Comparison of ENCODE assay signal across 22 cellular contexts in the genomic region with DNA sequence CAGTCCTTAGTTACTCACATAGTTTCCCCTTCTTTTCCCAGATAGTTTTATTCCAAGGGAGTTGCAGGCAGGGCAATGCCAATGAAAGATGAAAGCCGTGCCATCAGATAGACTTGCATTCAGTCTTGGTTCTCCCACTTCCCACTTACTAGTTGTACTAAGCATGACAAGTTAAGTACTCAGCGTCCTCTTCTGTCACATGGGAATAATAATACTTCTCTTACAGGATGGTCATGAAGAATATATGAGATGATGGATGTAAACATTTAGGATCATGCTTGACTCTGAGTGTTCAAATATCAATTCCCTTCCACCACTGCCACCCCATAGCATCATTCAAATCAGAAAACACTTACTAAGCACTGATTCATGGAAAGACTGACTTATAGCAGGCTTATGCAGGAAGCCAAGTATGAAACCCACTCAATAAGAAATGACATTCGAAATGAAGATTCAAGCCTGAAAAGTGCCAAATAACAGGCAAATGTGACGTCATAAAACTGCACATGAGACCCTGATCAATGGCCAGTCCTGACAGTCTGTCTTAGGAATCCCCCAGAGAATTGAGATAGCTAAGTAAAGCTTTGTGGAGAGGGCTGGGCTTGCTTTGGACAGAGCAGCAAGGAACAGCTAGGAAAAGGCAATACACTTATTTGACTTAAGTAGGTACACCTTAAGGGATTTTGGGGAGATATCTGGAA. TPM values are rescaled to one million over a fixed set of nuclear protein-coding genes. Genes with fewer than 3 reads are reported as not detected.
A peak's percentile ranks its signal among the peaks of the same experiment; 100 is the strongest.
DNase-seq lines count a peak whose midpoint lies in the region; ATAC-seq, FAIRE-seq and TF ChIP-seq lines count a peak whose summit lies in the region.
"Had no signal": no experiment of that assay in that cellular context is flagged by ENCODE, and none has a peak within 500 bp of the region (broad histone marks: within the 10 kb centered on the region; RNA-seq: fewer than 3 reads in every experiment).

No MANE protein-coding gene starts in this region.

- no peaks in the 10 kb centered on the region for H3K9me3 Mint-ChIP-seq in activated T-helper 17 cell treated with anti-CD3 and anti-CD28 coated beads, Interleukin-2, amount 50 U/mL, for 72 hours
- no peaks in the 10 kb centered on the region for H3K9me3 Mint-ChIP-seq in progenitor cell of endocrine pancreas (ENCODE audit: low read depth)
- no peaks in the 10 kb centered on the region for H3K9me3 Mint-ChIP-seq in activated CD8-positive, alpha-beta memory T cell treated with anti-CD3 and anti-CD28 coated beads, Interleukin-2, amount 10 ng/mL, durations not matched to agents 7 days and 5 days (ENCODE audit: low read depth)
- H3K9me3 Mint-ChIP-seq: activated naive CD8-positive, alpha-beta T cell treated with anti-CD3 and anti-CD28 coated beads, Interleukin-2, amount 10 ng/mL, durations not matched to agents 7 days and 5 days; activated T-cell treated with anti-CD3 and anti-CD28 coated beads, Interleukin-2, amount 50 U/mL, for 4 hours; natural killer cell treated with Interleukin-12 subunit alpha and Interleukin-12 subunit beta and Interleukin-15 and Interleukin-18, amount 100 ng/mL, for 72 hours had no signal

- H3K27ac ChIP-seq in DND-41 (ENCODE audit: low read length) (peak overlapping the region; percentile 85), kidney (ENCODE audit: low read depth in 2 of 2, low read length in 2 of 2) (peak overlapping the region; percentile 90 to 91)
- H3K27ac ChIP-seq: cardiac muscle cell, heart left ventricle, HL-60 had no signal

- H3K27me3 ChIP-seq in DND-41 (ENCODE audit: insufficient read depth, low read length, poor library complexity), result no peaks in the 10 kb centered on the region
- H3K27me3 ChIP-seq: cardiac muscle cell, heart left ventricle, tibial nerve had no signal

- intact Hi-C loops in kidney (cut with DNase I) (no loop called here), mucosa of descending colon (cut with DNase I, micrococcal nuclease) (no loop called here)

- H3K27me3 Mint-ChIP-seq in activated T-helper 17 cell treated with anti-CD3 and anti-CD28 coated beads, Interleukin-2, amount 50 U/mL, for 72 hours, result peaks cover 36% of the 10 kb centered on the region
- H3K27me3 Mint-ChIP-seq in progenitor cell of endocrine pancreas, result no peaks in the 10 kb centered on the region
- peaks cover 9% of the 10 kb centered on the region for H3K27me3 Mint-ChIP-seq in activated CD8-positive, alpha-beta memory T cell treated with anti-CD3 and anti-CD28 coated beads, Interleukin-2, amount 10 ng/mL, durations not matched to agents 7 days and 5 days

- TF ChIP-seq CTCF in DND-41 (IDR thresholded peaks at IDR 0.05; ENCODE audit: borderline replicate concordance, extremely low read depth, low read length, poor library complexity, severe bottlenecking), result no peak
- TF ChIP-seq CTCF in kidney (IDR thresholded peaks at IDR 0.05; ENCODE audit: borderline replicate concordance, extremely low read depth, insufficient read depth), result no peak
- TF ChIP-seq CTCF in progenitor cell of endocrine pancreas (IDR thresholded peaks at IDR 0.05; ENCODE audit: unreplicated experiment), result no peak
- no peak for TF ChIP-seq CTCF in mucosa of descending colon (IDR thresholded peaks at IDR 0.05)

- no peaks in the 10 kb centered on the region for H3K4me1 Mint-ChIP-seq in activated T-helper 17 cell treated with anti-CD3 and anti-CD28 coated beads, Interleukin-2, amount 50 U/mL, for 72 hours
- H3K4me1 Mint-ChIP-seq in progenitor cell of endocrine pancreas (ENCODE audit: low read depth), result peaks cover 24% of the 10 kb centered on the region
- no peaks in the 10 kb centered on the region for H3K4me1 Mint-ChIP-seq in activated CD8-positive, alpha-beta memory T cell treated with anti-CD3 and anti-CD28 coated beads, Interleukin-2, amount 10 ng/mL, durations not matched to agents 7 days and 5 days
- H3K4me1 Mint-ChIP-seq: immature natural killer cell, memory B cell had no signal

- no peak overlapping the region for H3K27ac Mint-ChIP-seq in activated T-helper 17 cell treated with anti-CD3 and anti-CD28 coated beads, Interleukin-2, amount 50 U/mL, for 72 hours
- H3K27ac Mint-ChIP-seq in progenitor cell of endocrine pancreas, result peak overlapping the region; percentile 9
- H3K27ac Mint-ChIP-seq in activated CD8-positive, alpha-beta memory T cell treated with anti-CD3 and anti-CD28 coated beads, Interleukin-2, amount 10 ng/mL, durations not matched to agents 7 days and 5 days, result no peak overlapping the region
- H3K27ac Mint-ChIP-seq: activated CD4-positive, alpha-beta memory T cell treated with anti-CD3 and anti-CD28 coated beads for 36 hours; activated naive CD8-positive, alpha-beta T cell treated with anti-CD3 and anti-CD28 coated beads, Interleukin-2, amount 10 ng/mL, durations not matched to agents 7 days and 5 days; immature natural killer cell; memory B cell; natural killer cell treated with Interleukin-12 subunit alpha and Interleukin-12 subunit beta and Interleukin-15 and Interleukin-18, amount 100 ng/mL, for 72 hours had no signal

- CTCF ChIA-PET in activated CD8-positive, alpha-beta memory T cell treated with anti-CD3 and anti-CD28 coated beads, Interleukin-2, amount 10 ng/mL, durations not matched to agents 7 days and 5 days (lab: Charles Lee), result no interaction called here

- H3K4me3 ChIP-seq in DND-41 (ENCODE audit: low read depth in 1 of 2, low read length in 2 of 2) (no peak overlapping the region; a peak in 1 of 4 replicates), kidney (ENCODE audit: low read length in 2 of 2) (no peak overlapping the region), mucosa of descending colon (no peak overlapping the region)
- H3K4me3 ChIP-seq: cardiac muscle cell, heart left ventricle, tibial nerve had no signal

- H3K9ac ChIP-seq in DND-41 (ENCODE audit: low read depth, low read length), result peak overlapping the region; percentile 48; the same call in 1 of the 2 replicates
- H3K9ac ChIP-seq in kidney (ENCODE audit: low read length in 2 of 2), result no peak overlapping the region

- peaks cover 82% of the 10 kb centered on the region for H3K4me1 ChIP-seq in DND-41 (ENCODE audit: insufficient read depth, low read length)
- peaks cover 18 to 22% of the 10 kb centered on the region in 2 donors for H3K4me1 ChIP-seq in kidney (ENCODE audit: control insufficient read depth in 1 of 2, insufficient read depth in 1 of 2, low read depth in 1 of 2, low read length in 2 of 2)
- H3K4me1 ChIP-seq in mucosa of descending colon (ENCODE audit: low read depth), result no peaks in the 10 kb centered on the region

- H3K4me2 ChIP-seq in DND-41 (ENCODE audit: insufficient read depth, low read length), result peak overlapping the region; percentile 58

- H4K20me1 ChIP-seq in DND-41 (ENCODE audit: insufficient read depth, low read length), result no peaks in the 10 kb centered on the region

- H3K4me3 Mint-ChIP-seq in activated T-helper 17 cell treated with anti-CD3 and anti-CD28 coated beads, Interleukin-2, amount 50 U/mL, for 72 hours, result no peak overlapping the region
- H3K4me3 Mint-ChIP-seq in progenitor cell of endocrine pancreas (ENCODE audit: low read depth), result no peak overlapping the region
- no peak overlapping the region for H3K4me3 Mint-ChIP-seq in activated CD8-positive, alpha-beta memory T cell treated with anti-CD3 and anti-CD28 coated beads, Interleukin-2, amount 10 ng/mL, durations not matched to agents 7 days and 5 days
- H3K4me3 Mint-ChIP-seq: activated CD4-positive, alpha-beta memory T cell treated with anti-CD3 and anti-CD28 coated beads for 36 hours; activated naive CD8-positive, alpha-beta T cell treated with anti-CD3 and anti-CD28 coated beads, Interleukin-2, amount 10 ng/mL, durations not matched to agents 7 days and 5 days; activated T-cell treated with anti-CD3 and anti-CD28 coated beads, Interleukin-2, amount 50 U/mL, for 4 hours; immature natural killer cell; memory B cell; natural killer cell treated with Interleukin-12 subunit alpha and Interleukin-12 subunit beta and Interleukin-15 and Interleukin-18, amount 100 ng/mL, for 72 hours had no signal

- ATAC-seq in DND-41 (ENCODE audit: insufficient read depth, low read depth), result no peak
- ATAC-seq in activated T-helper 17 cell treated with anti-CD3 and anti-CD28 coated beads, Interleukin-2, amount 50 U/mL, for 72 hours (replicated peaks), result peak; percentile 34
- no peak for ATAC-seq in mucosa of descending colon
- no peak for ATAC-seq in activated CD8-positive, alpha-beta memory T cell treated with anti-CD3 and anti-CD28 coated beads, Interleukin-2, amount 10 ng/mL, durations not matched to agents 7 days and 5 days
- ATAC-seq: activated T-cell treated with anti-CD3 and anti-CD28 coated beads, Interleukin-2, amount 50 U/mL, for 4 hours; natural killer cell treated with Interleukin-12 subunit alpha and Interleukin-12 subunit beta and Interleukin-15 and Interleukin-18, amount 100 ng/mL, for 72 hours had no signal

- DNase-seq in DND-41 (no peak), kidney (no peak), progenitor cell of endocrine pancreas (ENCODE audit: low spot score, unreplicated experiment) (no peak), dermis blood vessel endothelial cell (no peak), mucosa of descending colon (no peak), NCI-H524 treated with DMSO at 0.1 percent for 48 hours (lab: John Stamatoyannopoulos, UW) (no peak)
- DNase-seq in activated CD8-positive, alpha-beta memory T cell treated with anti-CD3 and anti-CD28 coated beads, Interleukin-2, amount 10 ng/mL, durations not matched to agents 7 days and 5 days, result no peak
- DNase-seq: activated CD4-positive, alpha-beta memory T cell treated with anti-CD3 and anti-CD28 coated beads for 36 hours; activated naive CD8-positive, alpha-beta T cell treated with anti-CD3 and anti-CD28 coated beads, Interleukin-2, amount 10 ng/mL, durations not matched to agents 7 days and 5 days; activated T-cell treated with anti-CD3 and anti-CD28 coated beads, Interleukin-2, amount 50 U/mL, for 4 hours; heart left ventricle; immature natural killer cell; KG1; NCI-H1092 treated with DMSO at 0.1 percent for 48 hours; NCI-H526; stimulated activated CD4-positive, alpha-beta T cell treated with anti-CD3 and anti-CD28 coated beads, Interleukin-12 subunit alpha, Interleukin-12 subunit beta, amount 100 ng/mL, for 4 hours had no signal

- H3K79me2 ChIP-seq in DND-41 (ENCODE audit: insufficient read depth, low read length), result peaks cover 8% of the 10 kb centered on the region; the same call in 1 of the 2 replicates

- no peaks in the 10 kb centered on the region for H3K9me3 ChIP-seq in DND-41 (ENCODE audit: insufficient read depth, low read length, severe bottlenecking)
- H3K9me3 ChIP-seq in kidney (ENCODE audit: control insufficient read depth in 1 of 2, low read length in 2 of 2), result no peaks in the 10 kb centered on the region
- no peaks in the 10 kb centered on the region for H3K9me3 ChIP-seq in mucosa of descending colon
- H3K9me3 ChIP-seq: tibial nerve had no signal

- no peak overlapping the region for H2AFZ ChIP-seq in DND-41 (ENCODE audit: low read depth, low read length)

- H3K36me3 Mint-ChIP-seq in activated T-helper 17 cell treated with anti-CD3 and anti-CD28 coated beads, Interleukin-2, amount 50 U/mL, for 72 hours (ENCODE audit: low read depth), result no peaks in the 10 kb centered on the region
- no peaks in the 10 kb centered on the region for H3K36me3 Mint-ChIP-seq in progenitor cell of endocrine pancreas (ENCODE audit: insufficient read depth)
- no peaks in the 10 kb centered on the region for H3K36me3 Mint-ChIP-seq in activated CD8-positive, alpha-beta memory T cell treated with anti-CD3 and anti-CD28 coated beads, Interleukin-2, amount 10 ng/mL, durations not matched to agents 7 days and 5 days
- H3K36me3 Mint-ChIP-seq: activated CD4-positive, alpha-beta memory T cell treated with anti-CD3 and anti-CD28 coated beads for 36 hours; activated naive CD8-positive, alpha-beta T cell treated with anti-CD3 and anti-CD28 coated beads, Interleukin-2, amount 10 ng/mL, durations not matched to agents 7 days and 5 days; immature natural killer cell; natural killer cell treated with Interleukin-12 subunit alpha and Interleukin-12 subunit beta and Interleukin-15 and Interleukin-18, amount 100 ng/mL, for 72 hours had no signal

- no peaks in the 10 kb centered on the region for H3K36me3 ChIP-seq in DND-41 (ENCODE audit: insufficient read depth, low read length)
- no peaks in the 10 kb centered on the region for H3K36me3 ChIP-seq in kidney (ENCODE audit: control insufficient read depth in 1 of 2, insufficient read depth in 2 of 2, low read length in 2 of 2)
- H3K36me3 ChIP-seq in mucosa of descending colon (ENCODE audit: low read depth), result no peaks in the 10 kb centered on the region
- H3K36me3 ChIP-seq: cardiac muscle cell, heart left ventricle, tibial nerve had no signal

- FAIRE-seq in kidney (lab: Jason Lieb, UNC), result no peak

RNA-seq across cellular contexts. Expression of gene EVA1A, which starts 11.1 kb away (rescaled TPM):
- not detected for total RNA-seq in activated T-helper 17 cell treated with anti-CD3 and anti-CD28 coated beads, Interleukin-2, amount 50 U/mL, for 72 hours
- total RNA-seq in kidney (28.1 TPM), progenitor cell of endocrine pancreas (10.9 and 11.5 TPM in 2 replicates), dermis blood vessel endothelial cell (66.7 and 90.5 TPM in 2 replicates), mucosa of descending colon (1 to 10 TPM in 1 of 3 donors, under 1 TPM in 1, not detected in 1; 0.72 to 1.3 TPM)
- 32.4 TPM for polyA plus RNA-seq in kidney (ENCODE audit: insufficient read depth, low read depth, low replicate concordance)
- total RNA-seq in activated CD8-positive, alpha-beta memory T cell treated with anti-CD3 and anti-CD28 coated beads, Interleukin-2, amount 10 ng/mL, durations not matched to agents 7 days and 5 days, result not detected
- total RNA-seq: activated CD4-positive, alpha-beta memory T cell treated with anti-CD3 and anti-CD28 coated beads for 36 hours; activated naive CD8-positive, alpha-beta T cell treated with anti-CD3 and anti-CD28 coated beads, Interleukin-2, amount 10 ng/mL, durations not matched to agents 7 days and 5 days; natural killer cell treated with Interleukin-12 subunit alpha and Interleukin-12 subunit beta and Interleukin-15 and Interleukin-18, amount 100 ng/mL, for 72 hours had no signal
- polyA plus RNA-seq: immature natural killer cell had no signal
